Comparison of ENCODE assay signal across 8 cellular contexts in the genomic region with DNA sequence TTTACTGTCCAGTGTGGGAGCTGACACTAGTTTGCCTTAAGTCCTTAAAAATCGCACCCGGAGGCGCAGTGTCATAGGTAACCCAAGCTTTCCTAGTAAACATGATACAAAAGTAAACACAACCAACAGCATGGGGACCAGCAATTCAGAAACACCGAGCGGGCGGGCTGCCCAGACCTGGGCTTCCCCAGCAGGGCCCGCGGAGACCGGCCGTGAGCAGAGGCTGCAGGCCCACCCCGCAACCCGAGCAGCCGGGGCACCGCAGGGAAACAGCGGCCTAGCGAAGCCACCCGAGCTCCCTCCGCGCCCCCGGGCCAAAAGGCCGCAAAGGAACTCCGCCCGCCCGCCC. TPM values are rescaled to one million over a fixed set of nuclear protein-coding genes. Genes with fewer than 3 reads are reported as not detected.
DNase-seq lines count a peak whose midpoint lies in the region; ATAC-seq, FAIRE-seq and TF ChIP-seq lines count a peak whose summit lies in the region.

No MANE protein-coding gene starts in this region.

- BruUV-seq in GM12878 (replicated peaks; lab: Mats Ljungman, UMichigan): TSS peak; percentile 64

- DNase-seq in KG1 (lab: John Stamatoyannopoulos, UW) (peak; percentile 69), GM12878 (ENCODE audit: low read depth, low spot score) (no peak), right lobe of liver (no peak), aorta (no peak), activated gamma-delta T cell treated with Interleukin-2 at 50 U/mL for 16 hours (no peak)
- DNase-seq in stimulated activated CD4-positive, alpha-beta T cell treated with anti-CD3 and anti-CD28 coated beads, Interleukin-4, amount 100 ng/mL, for 4 hours: no peak

- H3K27ac ChIP-seq in DOHH2 (ENCODE audit: low read depth, low read length) (peak overlapping the region; percentile 52), GM12878 (ENCODE audit: control insufficient read depth, insufficient read depth) (peak overlapping the region; percentile 78), right lobe of liver (peak overlapping the region; percentile 75 to 87 (median 87)), aorta (ENCODE audit: low read depth in 1 of 2, low read length in 2 of 2) (peak overlapping the region in 1 of 2 donors; percentile 69)

- H3K9me2 ChIP-seq in DOHH2 (replicated peaks; ENCODE audit: control insufficient read depth, low read length): no peaks in the 10 kb centered on the region

- peak overlapping the region; percentile 82 for H3K9ac ChIP-seq in GM12878 (ENCODE audit: control insufficient read depth, insufficient read depth, low read length)

- TF ChIP-seq RAD21 in GM12878 (IDR thresholded peaks at IDR 0.05; ENCODE audit: insufficient read depth, low read depth, low read length): no peak

- H3K4me2 ChIP-seq in DOHH2 (ENCODE audit: low read length) (peak overlapping the region; percentile 66), GM12878 (ENCODE audit: control insufficient read depth, insufficient read depth) (peak overlapping the region; percentile 79)

- ATAC-seq in GM21723 (IDR thresholded peaks at IDR 0.05; ENCODE audit: unreplicated experiment) (peak; percentile 50), GM12878 (peak; percentile 73), right lobe of liver (peak; percentile 53 to 71 (median 66)), aorta (ENCODE audit: low FRiP score) (peak; percentile 85)

- in situ Hi-C loops in GM12878 (cut with MboI): no loop called here

- 0% methylated on average over 22 of the region's 24 CpGs for WGBS in GM12878 (ENCODE audit: insufficient coverage, insufficient replicate concordance, low lambda C conversion rate, missing lambda C conversion rate)
- WGBS in right lobe of liver (ENCODE audit: insufficient coverage, low coverage, low lambda C conversion rate, missing lambda C conversion rate): 0% methylated on average over 3 of the region's 24 CpGs
- 0% methylated on average over 20 to 24 of the region's 24 CpGs for WGBS in aorta, 2 donors

- H3K4me3 ChIP-seq in DOHH2 (ENCODE audit: low read length): peak overlapping the region; percentile 85
- peak overlapping the region; percentile 81 for H3K4me3 ChIP-seq in GM12878
- H3K4me3 ChIP-seq in right lobe of liver: peak overlapping the region; percentile 71 to 79 (median 75)
- H3K4me3 ChIP-seq in aorta (ENCODE audit: low read length in 2 of 2): peak overlapping the region; percentile 78 to 91

- intact Hi-C loops in GM12878 (cut with micrococcal nuclease; ENCODE audit: unreplicated experiment): loop anchor here (5.0 kb wide), 1 partner anchor 76 kb away; no protein-coding TSS in a partner anchor
- intact Hi-C loops in right lobe of liver (cut with DNase I): loop anchor here in 1 of 2 donors (10.0 kb wide), 1 partner anchor 172 kb away; the partner anchor contains the start of gene SCN1A
- intact Hi-C loops in aorta (cut with DNase I): loop anchor here in 1 of 2 donors (5.0 kb wide), 1 partner anchor 174 kb away; the partner anchor contains the start of gene SCN1A

- no peak for FAIRE-seq in GM12878 (lab: Jason Lieb, UNC)

- peaks cover 22% of the 10 kb centered on the region for H3K4me1 ChIP-seq in DOHH2 (ENCODE audit: control insufficient read depth, low read length)
- H3K4me1 ChIP-seq in GM12878 (ENCODE audit: control insufficient read depth, insufficient read depth, low read length): no peaks in the 10 kb centered on the region; the same call in 1 of the 2 replicates
- peaks cover 0 to 13% (median 3%) of the 10 kb centered on the region in 4 donors for H3K4me1 ChIP-seq in right lobe of liver
- peaks cover 2 to 6% of the 10 kb centered on the region in 2 donors for H3K4me1 ChIP-seq in aorta (ENCODE audit: control insufficient read depth in 1 of 2, insufficient read depth in 2 of 2, low read length in 2 of 2)

- H3K79me2 ChIP-seq in DOHH2 (ENCODE audit: control insufficient read depth, low read length): peaks cover 39% of the 10 kb centered on the region
- H3K79me2 ChIP-seq in GM12878 (ENCODE audit: control insufficient read depth, insufficient read depth, low read length): peaks cover 21% of the 10 kb centered on the region

- RAD21 ChIA-PET in GM12878 (lab: Charles Lee; ENCODE audit: unreplicated experiment): interaction anchor here (0.7 to 1.8 kb wide), 6 partner anchors 8 to 503 kb away, joined by 3 to 8 read pairs (median 3); no protein-coding TSS in a partner anchor

- SMC1A ChIA-PET in GM12878 (lab: Charles Lee; ENCODE audit: uncharacterized antibody, unreplicated experiment): interaction anchor here (0.6 to 2.5 kb wide), 9 partner anchors 8 to 175 kb away, joined by 3 to 8 read pairs (median 3); no protein-coding TSS in a partner anchor

- TF ChIP-seq EP300 in GM12878 (IDR thresholded peaks at IDR 0.05; ENCODE audit: borderline replicate concordance in 1 of 2, control insufficient read depth in 1 of 2, low read depth in 2 of 2, low read length in 2 of 2): no peak

- TF ChIP-seq POLR2A in GM12878 (IDR thresholded peaks at IDR 0.05; ENCODE audit: low read depth, low read length) (no peak), right lobe of liver (IDR thresholded peaks at IDR 0.05) (no peak)

- H3K9me3 ChIP-seq in DOHH2 (ENCODE audit: control insufficient read depth, insufficient read depth, low read length) (no peaks in the 10 kb centered on the region), GM12878 (replicated peaks; ENCODE audit: control insufficient read depth, insufficient read depth, low read length) (no peaks in the 10 kb centered on the region), right lobe of liver (no peaks in the 10 kb centered on the region), aorta (ENCODE audit: control insufficient read depth, low read length) (no peaks in the 10 kb centered on the region)

- POLR2A ChIA-PET in GM12878 (lab: Charles Lee): interaction anchor here (0.6 to 1.6 kb wide), 5 partner anchors 10 to 535 kb away, joined by 3 to 4 read pairs (median 4); no protein-coding TSS in a partner anchor

- H4K20me1 ChIP-seq in DOHH2 (ENCODE audit: control insufficient read depth, insufficient read depth, low read depth, low read length) (no peaks in the 10 kb centered on the region), GM12878 (ENCODE audit: control insufficient read depth, insufficient read depth) (no peaks in the 10 kb centered on the region)

- CTCF ChIA-PET in GM12878 (lab: Yijun Ruan, JAX): interaction anchor here (0.6 to 3.9 kb wide), 9 partner anchors 8 to 814 kb away, joined by 3 to 17 read pairs (median 4); partner anchors contain the start of gene SCN1A

- H3K27me3 ChIP-seq in DOHH2 (ENCODE audit: control insufficient read depth, low read length) (no peaks in the 10 kb centered on the region), GM12878 (replicated peaks in 1 of 2; ENCODE audit: control insufficient read depth in 2 of 2, insufficient read depth in 2 of 2, low read length in 1 of 2) (no peaks in the 10 kb centered on the region), right lobe of liver (no peaks in the 10 kb centered on the region), aorta (ENCODE audit: control insufficient read depth in 1 of 2, insufficient read depth in 2 of 2, low read length in 1 of 2) (no peaks in the 10 kb centered on the region)

- TF ChIP-seq CTCF in DOHH2 (IDR thresholded peaks at IDR 0.05; ENCODE audit: low read depth, low read length, poor library complexity, severe bottlenecking) (no peak), GM12878 (IDR thresholded peaks at IDR 0.05 in 2 of 3, conservative IDR thresholded peaks at IDR 0.05 in 1 of 3; ENCODE audit: control insufficient read depth in 2 of 3, extremely low read depth in 1 of 3, insufficient read depth in 1 of 3, low read depth in 3 of 3, low read length in 3 of 3) (no peak), right lobe of liver (IDR thresholded peaks at IDR 0.05) (no peak)

- H3F3A ChIP-seq in DOHH2 (ENCODE audit: control insufficient read depth, insufficient read depth): no peaks in the 10 kb centered on the region

- H3K36me3 ChIP-seq in DOHH2 (ENCODE audit: control insufficient read depth, low read length) (peaks cover 28% of the 10 kb centered on the region), GM12878 (ENCODE audit: control insufficient read depth in 2 of 2, insufficient read depth in 2 of 2, low read length in 1 of 2) (no peaks in the 10 kb centered on the region), right lobe of liver (no peaks in the 10 kb centered on the region), aorta (ENCODE audit: control insufficient read depth in 1 of 2, insufficient read depth in 2 of 2, low read length in 1 of 2) (no peaks in the 10 kb centered on the region)

- H2AFZ ChIP-seq in GM12878 (ENCODE audit: control insufficient read depth, low read depth, low read length): peak overlapping the region; percentile 99

RNA-seq across cellular contexts. Expression of gene TTC21B, which starts 0.3 kb away (rescaled TPM):
- 106 and 107 TPM in 2 replicates for total RNA-seq in GM12878 (2013; cell fraction: nucleolus; rRNA removed)
- total RNA-seq in GM12878 (2014; rRNA removed): 14.4 and 17.1 TPM in 2 replicates
- 17.4 and 20.3 TPM in 2 replicates for total RNA-seq in GM12878 (2014; rRNA removed; fragmentation: Illumina TruSeq; extraction: Trizol)
- total RNA-seq in GM12878 (2021): 9.8 and 13.4 TPM in 2 replicates
- polyA plus RNA-seq in GM12878 (2011; ENCODE audit: low read depth): 3.6 TPM
- polyA plus RNA-seq in GM12878 (2011; rRNA removed): 22.4 and 33.8 TPM in 2 replicates
- polyA plus RNA-seq in GM12878 (2011; cell fraction: cytosol; rRNA removed): 8.2 and 11.1 TPM in 2 replicates
- 25.1 and 26.7 TPM in 2 replicates for polyA plus RNA-seq in GM12878 (2011; cell fraction: nucleus; rRNA removed)
- 5.3 and 6.9 TPM in 2 replicates for polyA plus RNA-seq in GM12878 (2012)
- polyA plus RNA-seq in GM12878 (2014; fragmentation: Illumina TruSeq; extraction: Trizol): 8.1 and 9.4 TPM in 2 replicates
- polyA plus RNA-seq in GM12878 (2014; fragmentation: Nextera tagmentation; extraction: Ambion mirVana): 1 to 10 TPM; 2.7 to 3.5 TPM
- 8.8 and 13.2 TPM in 2 replicates for polyA plus RNA-seq in GM12878 (2014; rRNA removed)
- 1 to 10 TPM; 9.3 to 9.4 TPM for polyA plus RNA-seq in GM12878 (2016; fragmentation: Nextera tagmentation; extraction: Ambion mirVana)
- 24.4 and 37.1 TPM in 2 replicates for polyA minus RNA-seq in GM12878 (2011; rRNA and poly(A)+ RNA removed)
- 6.8 and 7.8 TPM in 2 replicates for polyA minus RNA-seq in GM12878 (2011; cell fraction: cytosol; rRNA and poly(A)+ RNA removed)
- polyA minus RNA-seq in GM12878 (2011; cell fraction: nucleus; rRNA and poly(A)+ RNA removed): 34.2 and 44.8 TPM in 2 replicates
- total RNA-seq in right lobe of liver: 1 to 10 TPM; 4.7 to 8.9 (median 7.2) TPM
- total RNA-seq in aorta: 10 to 100 TPM; 26.3 to 31.8 TPM
- 1 to 10 TPM; 3.1 to 7.4 TPM for polyA plus RNA-seq in aorta
